Comparison of ENCODE assay signal across 3 cellular contexts in genomic region chr14:68807987-68808386, GRCh38.
TF ChIP-seq lines count a peak whose summit lies in the region.

No MANE protein-coding gene starts in this region.

TF ChIP-seq in SK-N-SH, 30 proteins besides CTCF, POLR2A, EP300 and RAD21:
- no peak for TF ChIP-seq NRF1 (IDR thresholded peaks at IDR 0.05; ENCODE audit: low read depth, low read length)
- TF ChIP-seq PBX3 (IDR thresholded peaks at IDR 0.05), result no peak
- no peak for TF ChIP-seq RFX5 (IDR thresholded peaks at IDR 0.05; ENCODE audit: low read length)
- TF ChIP-seq USF1 (IDR thresholded peaks at IDR 0.05; ENCODE audit: borderline replicate concordance, low read depth), result no peak
- no peak for TF ChIP-seq NFIC (IDR thresholded peaks at IDR 0.05; ENCODE audit: borderline replicate concordance)
- TF ChIP-seq RXRA (IDR thresholded peaks at IDR 0.05; ENCODE audit: borderline replicate concordance, low read depth), result no peak
- no peak for TF ChIP-seq JUND (IDR thresholded peaks at IDR 0.05)
- TF ChIP-seq MAX (IDR thresholded peaks at IDR 0.05; ENCODE audit: low read depth), result no peak
- TF ChIP-seq ELF1 (IDR thresholded peaks at IDR 0.05), result no peak
- no peak for TF ChIP-seq GATA2 (CRISPR knock-in tag; IDR thresholded peaks at IDR 0.05)
- TF ChIP-seq FOXM1 (IDR thresholded peaks at IDR 0.05; ENCODE audit: low read depth), result no peak
- TF ChIP-seq FOXJ3 (CRISPR knock-in tag; IDR thresholded peaks at IDR 0.05), result no peak

TF ChIP-seq in SK-N-SH treated with all-trans-retinoic acid at 6 μM for 48 hours, 23 proteins besides CTCF, POLR2A, EP300 and RAD21:
- TF ChIP-seq POU6F1 (CRISPR knock-in tag; IDR thresholded peaks at IDR 0.05; ENCODE audit: borderline replicate concordance, low read depth) (no peak), OSR1 (CRISPR knock-in tag; IDR thresholded peaks at IDR 0.05) (no peak), ZFP3 (CRISPR knock-in tag; IDR thresholded peaks at IDR 0.05) (no peak), ZNF8 (CRISPR knock-in tag; IDR thresholded peaks at IDR 0.05) (no peak), CSDC2 (CRISPR knock-in tag; IDR thresholded peaks at IDR 0.05) (no peak), BACH2 (CRISPR knock-in tag; IDR thresholded peaks at IDR 0.05; ENCODE audit: borderline replicate concordance) (no peak), TOX (CRISPR knock-in tag; IDR thresholded peaks at IDR 0.05; ENCODE audit: borderline replicate concordance) (no peak)
TF ChIP-seq in SK-N-SH treated with all-trans-retinoic acid at 6 μM for 48 hours: peak in this region for 0.

TF ChIP-seq in H1, 55 proteins besides CTCF, POLR2A, EP300 and RAD21:
- TF ChIP-seq NANOG (IDR thresholded peaks at IDR 0.05; ENCODE audit: insufficient read depth, low read depth, low read length, poor library complexity, severe bottlenecking) (no peak), SP1 (IDR thresholded peaks at IDR 0.05; ENCODE audit: low read depth, low read length) (no peak), RNF2 (IDR thresholded peaks at IDR 0.05; ENCODE audit: borderline replicate concordance, low read depth, low read length, missing control alignments, poor library complexity, severe bottlenecking) (no peak), CTBP2 (IDR thresholded peaks at IDR 0.05; ENCODE audit: borderline replicate concordance, insufficient read depth, insufficient read length, low read length) (no peak), USF2 (IDR thresholded peaks at IDR 0.05; ENCODE audit: low read length) (no peak), PHF8 (conservative IDR thresholded peaks at IDR 0.05; ENCODE audit: low read depth, low read length) (no peak), ASH2L (IDR thresholded peaks at IDR 0.05; ENCODE audit: low read length) (no peak), HDAC6 (IDR thresholded peaks at IDR 0.05; ENCODE audit: low read depth, low read length) (no peak), HDAC2 (IDR thresholded peaks at IDR 0.05; ENCODE audit: borderline replicate concordance in 1 of 2, low read depth in 2 of 2, low read length in 2 of 2) (no peak), MAX (IDR thresholded peaks at IDR 0.05) (no peak), ZNF274 (IDR thresholded peaks at IDR 0.05; ENCODE audit: borderline replicate concordance, extremely low read depth, low read length) (no peak), TCF12 (IDR thresholded peaks at IDR 0.05; ENCODE audit: low read depth, low read length) (no peak), KDM1A (IDR thresholded peaks at IDR 0.05; ENCODE audit: borderline replicate concordance, low read length) (no peak), TAF1 (IDR thresholded peaks at IDR 0.05; ENCODE audit: low read depth, low read length) (no peak), YY1 (IDR thresholded peaks at IDR 0.05; ENCODE audit: low read depth, low read length) (no peak), RBBP5 (IDR thresholded peaks at IDR 0.05; ENCODE audit: borderline replicate concordance, low read depth, low read length) (no peak), KDM4A (IDR thresholded peaks at IDR 0.05; ENCODE audit: low read depth, low read length, severe bottlenecking) (no peak), SAP30 (IDR thresholded peaks at IDR 0.05; ENCODE audit: insufficient read depth, insufficient replicate concordance, low read length) (no peak), POLR2AphosphoS5 (IDR thresholded peaks at IDR 0.05; ENCODE audit: low read depth, low read length) (no peak), BRCA1 (IDR thresholded peaks at IDR 0.05; ENCODE audit: low read depth, low read length) (no peak)
